9 cellular contexts compared by ENCODE assay signal in the genomic region with DNA sequence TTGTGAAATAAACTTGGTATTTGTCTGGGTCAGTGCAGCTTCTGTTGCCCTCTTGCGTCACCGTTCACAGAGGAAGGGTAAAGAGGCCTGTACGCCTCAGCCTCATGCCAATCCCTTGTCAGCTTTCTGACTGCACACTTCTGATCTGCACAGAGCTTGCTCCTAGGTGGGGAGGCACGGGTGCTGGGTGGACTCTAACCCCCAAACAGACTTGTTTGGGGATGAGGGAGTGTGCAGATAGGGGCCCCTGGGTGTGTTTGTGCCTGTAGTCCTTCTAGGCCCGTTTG. TPM values are rescaled to one million over a fixed set of nuclear protein-coding genes. Genes with fewer than 3 reads are reported as not detected.
DNase-seq lines count a peak whose midpoint lies in the region; ATAC-seq and TF ChIP-seq lines count a peak whose summit lies in the region.
"Had no signal": no experiment of that assay in that cellular context is flagged by ENCODE, and none has a peak within 500 bp of the region (broad histone marks: within the 10 kb centered on the region; RNA-seq: fewer than 3 reads in every experiment).

No MANE protein-coding gene starts in this region.

- peaks cover 0 to 1% (median 0%) of the 10 kb centered on the region in 7 donors for H3K9me3 Mint-ChIP-seq in CD4-positive, CD25-positive, alpha-beta regulatory T cell
- no peaks in the 10 kb centered on the region for H3K9me3 Mint-ChIP-seq in nephron progenitor cell

- TF ChIP-seq CTCF in breast epithelium (IDR thresholded peaks at IDR 0.05) (no peak), nephron progenitor cell (IDR thresholded peaks at IDR 0.05) (no peak), body of pancreas (IDR thresholded peaks at IDR 0.05) (no peak)

- H3K9me3 ChIP-seq in CD4-positive, CD25-positive, alpha-beta regulatory T cell (ENCODE audit: control insufficient read depth in 2 of 2, low read length in 2 of 2): no peaks in the 10 kb centered on the region
- H3K9me3 ChIP-seq in MG63 (no peaks in the 10 kb centered on the region), breast epithelium (no peaks in the 10 kb centered on the region), body of pancreas (no peaks in the 10 kb centered on the region)

- H3K27ac Mint-ChIP-seq in CD4-positive, CD25-positive, alpha-beta regulatory T cell: peak overlapping the region in 1 of 3 donors; percentile 76
- H3K27ac Mint-ChIP-seq in nephron progenitor cell: peak overlapping the region; percentile 80

- H3K27ac ChIP-seq in CD4-positive, CD25-positive, alpha-beta regulatory T cell (ENCODE audit: insufficient read depth, low read length, poor library complexity, severe bottlenecking): no peak overlapping the region
- no peak overlapping the region for H3K27ac ChIP-seq in breast epithelium
- H3K27ac ChIP-seq in body of pancreas: peak overlapping the region in 2 of 4 donors; percentile 55 to 66

- no peaks in the 10 kb centered on the region for H3K27me3 ChIP-seq in CD4-positive, CD25-positive, alpha-beta regulatory T cell (ENCODE audit: control insufficient read depth, insufficient read depth, low read length)
- no peaks in the 10 kb centered on the region for H3K27me3 ChIP-seq in MG63
- no peaks in the 10 kb centered on the region for H3K27me3 ChIP-seq in breast epithelium
- H3K27me3 ChIP-seq in body of pancreas: no peaks in the 10 kb centered on the region

- H3K4me3 ChIP-seq in CD4-positive, CD25-positive, alpha-beta regulatory T cell (ENCODE audit: low read depth, low read length): no peak overlapping the region
- peak overlapping the region; percentile 68 for H3K4me3 ChIP-seq in MG63
- peak overlapping the region in 2 of 3 donors; percentile 81 to 85 for H3K4me3 ChIP-seq in breast epithelium
- no peak overlapping the region for H3K4me3 ChIP-seq in body of pancreas

- H3K36me3 ChIP-seq in CD4-positive, CD25-positive, alpha-beta regulatory T cell (ENCODE audit: control insufficient read depth, insufficient read depth, low read length): peaks cover 20% of the 10 kb centered on the region
- H3K36me3 ChIP-seq in MG63: peaks cover 40% of the 10 kb centered on the region
- H3K36me3 ChIP-seq in breast epithelium: no peaks in the 10 kb centered on the region
- peaks cover 0 to 4% of the 10 kb centered on the region in 2 donors for H3K36me3 ChIP-seq in body of pancreas (replicated peaks in 1 of 2; ENCODE audit: insufficient read depth in 1 of 2, low read depth in 2 of 2)

- no peak for ATAC-seq in CD4-positive, CD25-positive, alpha-beta regulatory T cell (ENCODE audit: low read depth in 2 of 2)
- ATAC-seq in body of pancreas: no peak

- no peaks in the 10 kb centered on the region for H3K27me3 Mint-ChIP-seq in CD4-positive, CD25-positive, alpha-beta regulatory T cell
- H3K27me3 Mint-ChIP-seq in nephron progenitor cell (ENCODE audit: low read depth, poor library complexity): peaks cover 4% of the 10 kb centered on the region

- peaks cover 7 to 63% (median 34%) of the 10 kb centered on the region in 4 donors for H3K4me1 Mint-ChIP-seq in CD4-positive, CD25-positive, alpha-beta regulatory T cell
- H3K4me1 Mint-ChIP-seq in nephron progenitor cell: peaks cover 74% of the 10 kb centered on the region

- peaks cover 42% of the 10 kb centered on the region for H3K4me1 ChIP-seq in CD4-positive, CD25-positive, alpha-beta regulatory T cell (ENCODE audit: control insufficient read depth, insufficient read depth, low read length, poor library complexity, severe bottlenecking)
- H3K4me1 ChIP-seq in breast epithelium (peaks cover 0 to 18% of the 10 kb centered on the region in 2 donors), body of pancreas (peaks cover 59% of the 10 kb centered on the region)

- H3K4me3 Mint-ChIP-seq in CD4-positive, CD25-positive, alpha-beta regulatory T cell: peak overlapping the region; percentile 89 to 93 (median 90)
- peak overlapping the region; percentile 93 for H3K4me3 Mint-ChIP-seq in nephron progenitor cell

- WGBS in body of pancreas, 2 donors: 32 to 35% methylated on average over 5 of the region's 5 CpGs

- TF ChIP-seq POLR2A in breast epithelium (IDR thresholded peaks at IDR 0.05) (no peak), body of pancreas (IDR thresholded peaks at IDR 0.05) (no peak)

- intact Hi-C loops in breast epithelium (cut with DNase I; ENCODE audit: low total_unique reads): loop anchor here (5.0 to 10.0 kb wide), 3 partner anchors 443 to 1641 kb away; partner anchors contain the start of genes FOXJ3 and PTPRF
- intact Hi-C loops in body of pancreas (cut with DNase I): no loop called here

- peaks cover 18% of the 10 kb centered on the region for H3K36me3 Mint-ChIP-seq in CD4-positive, CD25-positive, alpha-beta regulatory T cell
- H3K36me3 Mint-ChIP-seq in nephron progenitor cell (ENCODE audit: low read depth): peaks cover 28% of the 10 kb centered on the region

- no peak for DNase-seq in CD4-positive, CD25-positive, alpha-beta regulatory T cell
- DNase-seq in MG63: no peak
- DNase-seq in breast epithelium (ENCODE audit: low spot score in 2 of 2): no peak
- no peak for DNase-seq in nephron progenitor cell
- DNase-seq in NCI-H446 treated with DMSO at 0.1 percent for 48 hours (lab: John Stamatoyannopoulos, UW): no peak
- no peak for DNase-seq in body of pancreas
- DNase-seq in midbrain (lab: John Stamatoyannopoulos, UW): no peak
- DNase-seq in SW480 (ENCODE audit: low spot score): no peak
- DNase-seq: activated gamma-delta T cell treated with Interleukin-2 at 50 U/mL for 16 hours had no signal

RNA-seq across cellular contexts. Expression of gene B4GALT2, which starts 0.8 kb away (rescaled TPM):
- 0.54 TPM for total RNA-seq in CD4-positive, CD25-positive, alpha-beta regulatory T cell
- polyA plus RNA-seq in CD4-positive, CD25-positive, alpha-beta regulatory T cell: under 1 TPM; 0.20 to 0.86 (median 0.32) TPM
- total RNA-seq in MG63 (2014; rRNA removed; shearing (Covaris generic); ENCODE audit: low replicate concordance): 62.1 and 95.8 TPM in 2 replicates
- total RNA-seq in breast epithelium (10 to 100 TPM; 19.8 to 49.9 (median 37.0) TPM), body of pancreas (10 to 100 TPM; 18.2 to 29.3 TPM)

RNA-seq across cellular contexts. Expression of gene ATP6V0B, which starts 3.4 kb away (rescaled TPM):
- 69.4 TPM for total RNA-seq in CD4-positive, CD25-positive, alpha-beta regulatory T cell
- 100 to 1,000 TPM; 207 to 274 (median 237) TPM for polyA plus RNA-seq in CD4-positive, CD25-positive, alpha-beta regulatory T cell
- 124 and 126 TPM in 2 replicates for total RNA-seq in MG63 (2014; rRNA removed; shearing (Covaris generic); ENCODE audit: low replicate concordance)
- total RNA-seq in breast epithelium (100 to 1,000 TPM; 131 to 156 (median 155) TPM), body of pancreas (100 to 1,000 TPM in 1 of 2 donors, 10 to 100 TPM in 1; 73.5 to 103 TPM)

RNA-seq across cellular contexts. Expression of gene DPH2, which starts 8.4 kb away (rescaled TPM):
- 17.9 TPM for total RNA-seq in CD4-positive, CD25-positive, alpha-beta regulatory T cell
- polyA plus RNA-seq in CD4-positive, CD25-positive, alpha-beta regulatory T cell: 10 to 100 TPM; 17.2 to 25.0 (median 21.0) TPM
- 20.7 and 44.0 TPM in 2 replicates for total RNA-seq in MG63 (2014; rRNA removed; shearing (Covaris generic); ENCODE audit: low replicate concordance)
- total RNA-seq in breast epithelium (10 to 100 TPM; 16.2 to 22.0 (median 18.3) TPM), body of pancreas (10 to 100 TPM; 25.4 to 35.3 TPM)

RNA-seq across cellular contexts. Expression of gene CCDC24, which starts 13.2 kb away (rescaled TPM):
- 1.2 TPM for total RNA-seq in CD4-positive, CD25-positive, alpha-beta regulatory T cell
- polyA plus RNA-seq in CD4-positive, CD25-positive, alpha-beta regulatory T cell: 1 to 10 TPM in 1 of 4 donors, under 1 TPM in 3; 0.18 to 1.8 (median 0.73) TPM
- total RNA-seq in MG63 (2014; rRNA removed; shearing (Covaris generic); ENCODE audit: low replicate concordance): 1.6 and 5.9 TPM in 2 replicates
- total RNA-seq in breast epithelium (10 to 100 TPM in 2 of 3 donors, 1 to 10 TPM in 1; 5.4 to 12.5 (median 12.3) TPM), body of pancreas (10 to 100 TPM in 1 of 2 donors, 1 to 10 TPM in 1; 6.7 to 21.1 TPM)

RNA-seq across cellular contexts. Expression of gene IPO13, which starts 31.5 kb away (rescaled TPM):
- total RNA-seq in CD4-positive, CD25-positive, alpha-beta regulatory T cell: 12.6 TPM
- 10 to 100 TPM in 2 of 4 donors, 1 to 10 TPM in 2; 9.4 to 11.6 (median 10.1) TPM for polyA plus RNA-seq in CD4-positive, CD25-positive, alpha-beta regulatory T cell
- total RNA-seq in MG63 (2014; rRNA removed; shearing (Covaris generic); ENCODE audit: low replicate concordance): 14.4 and 24.4 TPM in 2 replicates
- 10 to 100 TPM; 18.4 to 23.0 (median 20.5) TPM for total RNA-seq in breast epithelium
- total RNA-seq in body of pancreas: 10 to 100 TPM; 10.4 to 29.3 TPM

Comparison
In these comparisons a context has a peak if more than half of its experiments do, and no peak if none do; other contexts are left out.
1. H3K4me3 ChIP-seq: peak in MG63 (single experiment) and breast epithelium (2 of 3); none in CD4-positive, CD25-positive, alpha-beta regulatory T cell (single experiment) and body of pancreas (0 of 2).
2. RNA of gene B4GALT2, which starts 0.8 kb away (total RNA-seq): 62.1 to 95.8 TPM in MG63, 19.8 to 49.9 TPM in breast epithelium and 18.2 to 29.3 TPM in body of pancreas; 0.54 TPM in CD4-positive, CD25-positive, alpha-beta regulatory T cell (single experiment); every median in the first group is over 10 times any median in the second.